1 cellular context compared by ENCODE assay signal in genomic region chr3:43448098-43448497, GRCh38.
TF ChIP-seq lines count a peak whose summit lies in the region.

No MANE protein-coding gene starts in this region.

TF ChIP-seq in GM12878, 131 proteins besides CTCF, POLR2A, EP300 and RAD21:
- no peak for TF ChIP-seq CUX1 (IDR thresholded peaks at IDR 0.05; ENCODE audit: insufficient replicate concordance, low read depth, low read length)
- TF ChIP-seq RUNX3 (IDR thresholded peaks at IDR 0.05; ENCODE audit: low read length): peak; percentile 37
- no peak for TF ChIP-seq E2F8 (IDR thresholded peaks at IDR 0.05; ENCODE audit: low read depth, partially characterized antibody)
